Comparison of ENCODE assay signal across 8 cellular contexts in the genomic region with DNA sequence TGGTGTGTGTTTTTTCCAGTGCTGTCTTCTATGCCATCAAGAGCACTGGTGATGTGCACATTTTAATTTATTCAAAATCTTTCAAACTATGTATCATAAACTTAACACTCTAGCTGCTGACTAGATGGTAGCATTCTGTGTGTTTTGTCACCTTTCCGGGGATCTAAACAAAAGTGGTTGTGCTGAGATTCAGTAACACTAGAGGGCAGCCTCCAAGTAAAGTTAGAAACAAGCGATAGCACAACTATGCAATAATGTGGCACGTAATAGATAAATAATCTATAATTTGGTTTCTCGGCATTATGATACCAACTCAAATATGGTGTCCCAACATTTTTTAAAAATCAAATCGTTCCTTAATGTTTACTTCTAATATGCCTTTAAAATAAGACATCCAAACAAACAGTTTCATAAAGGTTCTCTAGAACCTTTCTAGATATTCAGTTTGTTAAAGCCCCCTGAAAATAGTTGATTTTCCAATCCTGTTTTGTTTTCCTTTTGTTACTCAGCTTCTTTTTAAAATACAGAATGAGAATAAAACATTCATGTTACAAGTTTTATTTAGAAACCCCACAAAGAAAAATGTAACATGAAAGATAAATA. TPM values are rescaled to one million over a fixed set of nuclear protein-coding genes. Genes with fewer than 3 reads are reported as not detected.
DNase-seq lines count a peak whose midpoint lies in the region; ATAC-seq and TF ChIP-seq lines count a peak whose summit lies in the region.

No MANE protein-coding gene starts in this region.

- WGBS in right cardiac atrium: 40% methylated on average over 5 of the region's 5 CpGs
- 53% methylated on average over 5 of the region's 5 CpGs for WGBS in smooth muscle cell (ENCODE audit: low lambda C conversion rate)

- no peaks in the 10 kb centered on the region for H3K36me3 ChIP-seq in smooth muscle cell (ENCODE audit: low read depth)

- TF ChIP-seq CTCF in epithelial cell of esophagus (IDR thresholded peaks at IDR 0.05; ENCODE audit: insufficient read depth, low read depth, low read length, missing control alignments) (peak; percentile 74), smooth muscle cell (IDR thresholded peaks at IDR 0.05; ENCODE audit: borderline replicate concordance, insufficient read depth, poor library complexity, severe bottlenecking) (peak; percentile 56)

- ATAC-seq in Right ventricle myocardium superior (ENCODE audit: poor library complexity): peak; percentile 69
- ATAC-seq in right cardiac atrium: no peak
- no peak for ATAC-seq in HG03039 (IDR thresholded peaks at IDR 0.05; ENCODE audit: unreplicated experiment)
- ATAC-seq in GM18907 (IDR thresholded peaks at IDR 0.05; ENCODE audit: unreplicated experiment): no peak

- H3K9me3 ChIP-seq in right cardiac atrium (ENCODE audit: control insufficient read depth, low read length) (no peaks in the 10 kb centered on the region), smooth muscle cell (replicated peaks; ENCODE audit: low read depth) (no peaks in the 10 kb centered on the region)

- H4K20me1 ChIP-seq in smooth muscle cell (ENCODE audit: low read depth): no peaks in the 10 kb centered on the region

- H3K4me1 ChIP-seq in right cardiac atrium (ENCODE audit: control insufficient read depth, insufficient read depth, low read length): peaks cover 2% of the 10 kb centered on the region
- H3K4me1 ChIP-seq in smooth muscle cell (ENCODE audit: low read depth): peaks cover 44% of the 10 kb centered on the region

- H3K4me3 ChIP-seq in right cardiac atrium (ENCODE audit: low read length) (no peak overlapping the region), epithelial cell of esophagus (ENCODE audit: low read length) (no peak overlapping the region), smooth muscle cell (no peak overlapping the region)

- H3K27me3 ChIP-seq in right cardiac atrium (ENCODE audit: control insufficient read depth, insufficient read depth) (no peaks in the 10 kb centered on the region), smooth muscle cell (ENCODE audit: low read depth) (no peaks in the 10 kb centered on the region)

- H2AFZ ChIP-seq in smooth muscle cell (ENCODE audit: low read depth): no peak overlapping the region

- H3K4me2 ChIP-seq in smooth muscle cell: no peak overlapping the region

- H3F3A ChIP-seq in smooth muscle cell (ENCODE audit: low read depth): no peaks in the 10 kb centered on the region

- peaks cover 81% of the 10 kb centered on the region for H3K79me2 ChIP-seq in smooth muscle cell (ENCODE audit: low read depth)

- intact Hi-C loops in Right ventricle myocardium superior (cut with DNase I): loop anchor here (10.0 kb wide), 1 partner anchor 423 kb away; no protein-coding TSS in a partner anchor
- intact Hi-C loops in right cardiac atrium (cut with DNase I): no loop called here

- H3K27ac ChIP-seq in right cardiac atrium (ENCODE audit: low read length): no peak overlapping the region
- no peak overlapping the region for H3K27ac ChIP-seq in smooth muscle cell (ENCODE audit: low read depth)

- DNase-seq in Right ventricle myocardium superior: no peak
- no peak for DNase-seq in right cardiac atrium
- DNase-seq in NCI-H460 (ENCODE audit: extremely low read depth, low read depth): peak; percentile 36
- peak; percentile 49 for DNase-seq in epithelial cell of esophagus (ENCODE audit: low read depth)
- no peak for DNase-seq in smooth muscle cell (lab: John Stamatoyannopoulos, UW; ENCODE audit: unreplicated experiment)
- no peak for DNase-seq in NCI-H187 (lab: John Stamatoyannopoulos, UW)

- H3K9ac ChIP-seq in smooth muscle cell (ENCODE audit: low read depth): no peak overlapping the region

RNA-seq across cellular contexts. Expression of gene SEMA6A, which starts 16.9 kb away (rescaled TPM):
- total RNA-seq in Right ventricle myocardium superior: 6.3 TPM
- 1 to 10 TPM; 4.0 to 9.4 (median 4.4) TPM for total RNA-seq in right cardiac atrium
- polyA plus RNA-seq in right cardiac atrium: 3.1 TPM
- total RNA-seq in NCI-H460 (2014; rRNA removed; shearing (Covaris generic)): 0.32 and 0.94 TPM in 2 replicates
- polyA plus RNA-seq in NCI-H460 (2014; cell fraction: nucleus; rRNA removed): 0.08 TPM in 1 of 2 replicates, not detected in the other
- total RNA-seq in smooth muscle cell: 9.9 and 12.9 TPM in 2 replicates
- polyA plus RNA-seq in smooth muscle cell: 6.3 and 12.0 TPM in 2 replicates

Comparison
In these comparisons a context has a peak if more than half of its experiments do, and no peak if none do; other contexts are left out.
1. DNase-seq: peak in NCI-H460 (single experiment) and epithelial cell of esophagus (single experiment); none in Right ventricle myocardium superior (single experiment), right cardiac atrium (0 of 3), smooth muscle cell (single experiment) and NCI-H187 (0 of 2).